9 cellular contexts compared by ENCODE assay signal in the genomic region with DNA sequence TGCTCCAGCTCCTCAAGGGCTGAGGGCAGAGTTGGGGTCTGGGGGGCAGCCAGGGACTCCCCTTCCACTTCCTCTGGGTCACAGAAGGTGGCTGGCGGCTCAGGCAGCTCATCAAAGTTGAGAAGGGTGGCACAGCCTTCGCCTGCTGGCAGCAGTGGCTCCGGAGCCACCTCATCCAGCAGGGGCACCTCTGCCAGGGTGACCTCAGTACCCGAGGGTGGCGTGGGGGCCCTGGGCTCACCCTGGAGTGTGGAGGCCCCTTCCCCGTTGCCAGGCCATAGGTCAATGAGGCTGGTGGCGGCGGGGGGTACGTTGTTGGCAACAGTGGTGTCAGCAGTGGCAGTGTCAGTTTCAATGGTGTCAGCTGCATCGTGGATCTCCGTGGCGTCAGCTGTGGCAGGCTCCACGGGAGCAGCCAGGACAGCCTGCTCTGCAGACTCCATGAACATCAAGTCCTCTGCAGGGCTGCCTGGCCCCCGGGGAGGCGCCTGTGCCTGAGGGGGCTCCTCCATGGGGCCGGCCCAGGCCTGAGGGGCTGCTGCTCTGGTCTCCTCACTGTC. TPM values are rescaled to one million over a fixed set of nuclear protein-coding genes. Genes with fewer than 3 reads are reported as not detected.
DNase-seq lines count a peak whose midpoint lies in the region; TF ChIP-seq lines count a peak whose summit lies in the region.
"Had no signal": no experiment of that assay in that cellular context is flagged by ENCODE, and none has a peak within 500 bp of the region (broad histone marks: within the 10 kb centered on the region; RNA-seq: fewer than 3 reads in every experiment).

No MANE protein-coding gene starts in this region.

- H3K9me3 ChIP-seq in HUES64 (ENCODE audit: insufficient read depth, low read depth, low read length) = no peaks in the 10 kb centered on the region
- H3K9me3 ChIP-seq in sigmoid colon = no peaks in the 10 kb centered on the region
- H3K9me3 ChIP-seq: heart left ventricle, prostate gland, tibial nerve had no signal

- H3K27ac ChIP-seq in HUES64 (ENCODE audit: low read depth, low read length) (peak overlapping the region; percentile 58; the same call in 1 of the 2 replicates), dorsolateral prefrontal cortex (peak overlapping the region in 51 of 59 donors; percentile 1 to 92 (median 65)), sigmoid colon (peak overlapping the region; percentile 45 to 82 (median 75))
- H3K27ac ChIP-seq: prostate gland had no signal

- H3K4me1 ChIP-seq in HUES64 (ENCODE audit: insufficient read depth, low read length) (peaks cover 18% of the 10 kb centered on the region; the same call in 1 of the 2 replicates), sigmoid colon (peaks cover 0 to 55% (median 40%) of the 10 kb centered on the region in 4 donors)
- H3K4me1 ChIP-seq: prostate gland had no signal

- H3K4me3 ChIP-seq in HUES64 (ENCODE audit: low read length) (no peak overlapping the region), dorsolateral prefrontal cortex (peak overlapping the region in 6 of 59 donors; percentile 19 to 71 (median 33)), sigmoid colon (no peak overlapping the region)
- H3K4me3 ChIP-seq: heart left ventricle, prostate gland, tibial nerve had no signal

- no peak for TF ChIP-seq CTCF in dorsolateral prefrontal cortex (IDR thresholded peaks at IDR 0.05 in 54 of 56, conservative IDR thresholded peaks at IDR 0.05 in 2 of 56; ENCODE audit: low read depth in 1 of 56, partially characterized antibody in 56 of 56)
- no peak for TF ChIP-seq CTCF in sigmoid colon (IDR thresholded peaks at IDR 0.05)

- H3K36me3 ChIP-seq in HUES64 (ENCODE audit: insufficient read depth, low read length) = peaks cover 56% of the 10 kb centered on the region
- peaks cover 0 to 35% (median 16%) of the 10 kb centered on the region in 4 donors for H3K36me3 ChIP-seq in sigmoid colon
- H3K36me3 ChIP-seq: prostate gland had no signal

- 91% methylated on average over 16 of the region's 16 CpGs for WGBS in HUES64
- WGBS in sigmoid colon, 2 donors = 92% methylated on average over 16 of the region's 16 CpGs

- no peak for TF ChIP-seq EP300 in sigmoid colon (IDR thresholded peaks at IDR 0.05)

- DNase-seq in dorsolateral prefrontal cortex (no peak), sigmoid colon (peak; percentile 69), NCI-H446 (lab: John Stamatoyannopoulos, UW) (no peak), NAMALWA (ENCODE audit: low spot score) (no peak), GM19240 (ENCODE audit: insufficient read length, low spot score) (no peak)

- H3K27me3 ChIP-seq in HUES64 (ENCODE audit: insufficient read depth, low read length) = peaks cover 8% of the 10 kb centered on the region; the same call in 1 of the 2 replicates
- H3K27me3 ChIP-seq in dorsolateral prefrontal cortex = no peaks in the 10 kb centered on the region
- H3K27me3 ChIP-seq in sigmoid colon = peaks cover 0 to 3% (median 0%) of the 10 kb centered on the region in 3 donors
- H3K27me3 ChIP-seq: tibial nerve had no signal

- intact Hi-C loops in dorsolateral prefrontal cortex (cut with DNase I) = no loop called here
- intact Hi-C loops in sigmoid colon (cut with DNase I) = no loop called here

- TF ChIP-seq POLR2A in sigmoid colon (IDR thresholded peaks at IDR 0.05) = no peak

- no peak overlapping the region for H3K9ac ChIP-seq in HUES64 (ENCODE audit: low read depth, low read length)

RNA-seq across cellular contexts. Expression of a gene that starts 11.6 kb away (rescaled TPM):
- polyA plus RNA-seq in HUES64 (2013, experiment 1 of 2) = 5.5 TPM
- polyA plus RNA-seq in HUES64 (2013, experiment 2 of 2) = 7.7 TPM
- total RNA-seq in dorsolateral prefrontal cortex (10 to 100 TPM in 119 of 120 experiments, 1 to 10 TPM in 1; 8.4 to 26.6 (median 16.7) TPM), sigmoid colon (1 to 10 TPM in 3 of 4 donors, under 1 TPM in 1; 0.82 to 2.5 (median 1.7) TPM)
- polyA plus RNA-seq in sigmoid colon = 1 to 10 TPM in 1 of 3 donors, not detected in 2; 3.7 TPM

RNA-seq across cellular contexts. Expression of a gene that starts 15.2 kb away (rescaled TPM):
- 252 TPM for polyA plus RNA-seq in HUES64 (2013, experiment 1 of 2)
- 228 TPM for polyA plus RNA-seq in HUES64 (2013, experiment 2 of 2)
- total RNA-seq in dorsolateral prefrontal cortex (100 to 1,000 TPM in 63 of 120 experiments, 10 to 100 TPM in 57; 46.8 to 130 (median 101) TPM), sigmoid colon (10 to 100 TPM; 54.8 to 100.0 (median 82.3) TPM)
- polyA plus RNA-seq in sigmoid colon = 10 to 100 TPM in 2 of 3 donors, 1 to 10 TPM in 1; 6.0 to 22.2 (median 16.9) TPM

RNA-seq across cellular contexts. Expression of a gene that starts 31.7 kb away (rescaled TPM):
- 25.2 TPM for polyA plus RNA-seq in HUES64 (2013, experiment 1 of 2)
- polyA plus RNA-seq in HUES64 (2013, experiment 2 of 2) = 29.3 TPM
- total RNA-seq in dorsolateral prefrontal cortex (10 to 100 TPM; 25.6 to 45.9 (median 34.0) TPM), sigmoid colon (10 to 100 TPM; 16.5 to 29.2 (median 21.3) TPM)
- polyA plus RNA-seq in sigmoid colon = 10 to 100 TPM; 18.7 to 47.9 (median 22.8) TPM

RNA-seq across cellular contexts. Expression of a gene that starts 39.2 kb away (rescaled TPM):
- polyA plus RNA-seq in HUES64 (2013, experiment 1 of 2) = 118 TPM
- polyA plus RNA-seq in HUES64 (2013, experiment 2 of 2) = 108 TPM
- total RNA-seq in dorsolateral prefrontal cortex = 10 to 100 TPM; 12.0 to 88.0 (median 35.5) TPM
- total RNA-seq in sigmoid colon = 100 to 1,000 TPM; 274 to 923 (median 482) TPM
- 10 to 100 TPM in 2 of 3 donors, 1 to 10 TPM in 1; 7.2 to 58.5 (median 14.4) TPM for polyA plus RNA-seq in sigmoid colon

RNA-seq across cellular contexts. Expression of a gene that starts 48.8 kb away (rescaled TPM):
- 0.60 TPM for polyA plus RNA-seq in HUES64 (2013, experiment 1 of 2)
- 1.4 TPM for polyA plus RNA-seq in HUES64 (2013, experiment 2 of 2)
- 10 to 100 TPM in 15 of 120 experiments, 1 to 10 TPM in 105; 1.8 to 14.5 (median 7.5) TPM for total RNA-seq in dorsolateral prefrontal cortex
- total RNA-seq in sigmoid colon = under 1 TPM in 3 of 4 donors, not detected in 1; 0.36 to 0.83 (median 0.81) TPM
- 10 to 100 TPM in 1 of 3 donors, 1 to 10 TPM in 2; 3.6 to 14.0 (median 8.1) TPM for polyA plus RNA-seq in sigmoid colon
